ENCODE assay signal across 1 cellular context in the genomic region with DNA sequence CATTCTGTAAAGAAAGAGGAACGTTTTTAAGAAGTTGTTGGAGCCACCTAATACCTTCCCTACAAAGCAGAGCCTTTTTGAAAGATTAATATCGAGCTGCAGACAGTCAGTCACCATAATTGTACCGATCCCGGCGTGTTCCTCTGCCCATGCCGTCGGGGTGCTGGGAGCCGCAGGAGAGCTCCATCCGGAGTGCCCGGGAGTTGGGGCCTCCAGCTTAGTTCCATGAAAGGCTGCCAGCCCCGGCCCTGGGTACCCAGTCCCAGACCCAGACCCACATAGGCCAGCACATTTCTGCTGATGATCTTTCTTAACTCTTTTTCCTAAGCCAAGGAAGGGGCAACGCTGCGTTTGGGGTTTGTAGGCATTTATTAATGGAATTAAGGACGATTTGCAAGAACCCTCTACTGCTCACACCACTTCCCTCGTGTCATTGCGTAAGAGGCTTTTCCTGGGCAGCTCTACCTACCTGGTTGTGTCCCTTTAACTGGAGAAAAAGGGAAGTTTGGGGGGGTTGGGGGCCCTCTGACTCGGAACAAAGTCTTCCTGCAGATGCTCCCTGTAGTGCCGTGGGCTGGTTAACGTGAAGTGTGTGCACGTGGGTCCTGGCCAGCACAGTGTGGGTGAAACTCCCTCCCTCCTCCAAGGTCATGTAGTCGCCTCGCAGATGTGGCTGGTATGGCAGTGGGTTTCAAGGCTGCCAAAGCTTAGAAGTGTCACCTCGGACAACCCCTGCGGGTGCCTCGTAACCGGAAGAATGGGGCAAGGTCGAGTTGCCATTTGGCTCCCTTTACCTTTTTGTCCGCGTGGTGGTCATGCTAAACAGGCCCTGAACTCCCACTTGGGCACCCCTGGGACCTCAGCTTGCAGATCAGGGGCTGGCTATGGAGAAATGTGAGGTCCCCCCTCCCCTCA.
TF ChIP-seq lines count a peak whose summit lies in the region.

No MANE protein-coding gene starts in this region.

TF ChIP-seq in WTC11, 78 proteins besides CTCF, POLR2A, EP300 and RAD21:
- TF ChIP-seq, protein P1, sequence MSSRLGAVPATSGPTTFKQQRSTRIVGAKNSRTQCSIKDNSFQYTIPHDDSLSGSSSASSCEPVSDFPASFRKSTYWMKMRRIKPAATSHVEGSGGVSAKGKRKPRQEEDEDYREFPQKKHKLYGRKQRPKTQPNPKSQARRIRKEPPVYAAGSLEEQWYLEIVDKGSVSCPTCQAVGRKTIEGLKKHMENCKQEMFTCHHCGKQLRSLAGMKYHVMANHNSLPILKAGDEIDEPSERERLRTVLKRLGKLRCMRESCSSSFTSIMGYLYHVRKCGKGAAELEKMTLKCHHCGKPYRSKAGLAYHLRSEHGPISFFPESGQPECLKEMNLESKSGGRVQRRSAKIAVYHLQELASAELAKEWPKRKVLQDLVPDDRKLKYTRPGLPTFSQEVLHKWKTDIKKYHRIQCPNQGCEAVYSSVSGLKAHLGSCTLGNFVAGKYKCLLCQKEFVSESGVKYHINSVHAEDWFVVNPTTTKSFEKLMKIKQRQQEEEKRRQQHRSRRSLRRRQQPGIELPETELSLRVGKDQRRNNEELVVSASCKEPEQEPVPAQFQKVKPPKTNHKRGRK (CRISPR knock-in tag; IDR thresholded peaks at IDR 0.05; ENCODE audit: borderline replicate concordance), result no peak
- TF ChIP-seq, protein P2, sequence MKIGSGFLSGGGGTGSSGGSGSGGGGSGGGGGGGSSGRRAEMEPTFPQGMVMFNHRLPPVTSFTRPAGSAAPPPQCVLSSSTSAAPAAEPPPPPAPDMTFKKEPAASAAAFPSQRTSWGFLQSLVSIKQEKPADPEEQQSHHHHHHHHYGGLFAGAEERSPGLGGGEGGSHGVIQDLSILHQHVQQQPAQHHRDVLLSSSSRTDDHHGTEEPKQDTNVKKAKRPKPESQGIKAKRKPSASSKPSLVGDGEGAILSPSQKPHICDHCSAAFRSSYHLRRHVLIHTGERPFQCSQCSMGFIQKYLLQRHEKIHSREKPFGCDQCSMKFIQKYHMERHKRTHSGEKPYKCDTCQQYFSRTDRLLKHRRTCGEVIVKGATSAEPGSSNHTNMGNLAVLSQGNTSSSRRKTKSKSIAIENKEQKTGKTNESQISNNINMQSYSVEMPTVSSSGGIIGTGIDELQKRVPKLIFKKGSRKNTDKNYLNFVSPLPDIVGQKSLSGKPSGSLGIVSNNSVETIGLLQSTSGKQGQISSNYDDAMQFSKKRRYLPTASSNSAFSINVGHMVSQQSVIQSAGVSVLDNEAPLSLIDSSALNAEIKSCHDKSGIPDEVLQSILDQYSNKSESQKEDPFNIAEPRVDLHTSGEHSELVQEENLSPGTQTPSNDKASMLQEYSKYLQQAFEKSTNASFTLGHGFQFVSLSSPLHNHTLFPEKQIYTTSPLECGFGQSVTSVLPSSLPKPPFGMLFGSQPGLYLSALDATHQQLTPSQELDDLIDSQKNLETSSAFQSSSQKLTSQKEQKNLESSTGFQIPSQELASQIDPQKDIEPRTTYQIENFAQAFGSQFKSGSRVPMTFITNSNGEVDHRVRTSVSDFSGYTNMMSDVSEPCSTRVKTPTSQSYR (CRISPR knock-in tag; IDR thresholded peaks at IDR 0.05), result no peak
- TF ChIP-seq, protein P3, sequence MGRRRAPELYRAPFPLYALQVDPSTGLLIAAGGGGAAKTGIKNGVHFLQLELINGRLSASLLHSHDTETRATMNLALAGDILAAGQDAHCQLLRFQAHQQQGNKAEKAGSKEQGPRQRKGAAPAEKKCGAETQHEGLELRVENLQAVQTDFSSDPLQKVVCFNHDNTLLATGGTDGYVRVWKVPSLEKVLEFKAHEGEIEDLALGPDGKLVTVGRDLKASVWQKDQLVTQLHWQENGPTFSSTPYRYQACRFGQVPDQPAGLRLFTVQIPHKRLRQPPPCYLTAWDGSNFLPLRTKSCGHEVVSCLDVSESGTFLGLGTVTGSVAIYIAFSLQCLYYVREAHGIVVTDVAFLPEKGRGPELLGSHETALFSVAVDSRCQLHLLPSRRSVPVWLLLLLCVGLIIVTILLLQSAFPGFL (CRISPR knock-in tag; IDR thresholded peaks at IDR 0.05; ENCODE audit: borderline replicate concordance), result no peak
- TF ChIP-seq ZNF671 (CRISPR knock-in tag; IDR thresholded peaks at IDR 0.05) (no peak), TCF7 (CRISPR knock-in tag; IDR thresholded peaks at IDR 0.05; ENCODE audit: low read depth) (no peak)
- TF ChIP-seq, protein P4, sequence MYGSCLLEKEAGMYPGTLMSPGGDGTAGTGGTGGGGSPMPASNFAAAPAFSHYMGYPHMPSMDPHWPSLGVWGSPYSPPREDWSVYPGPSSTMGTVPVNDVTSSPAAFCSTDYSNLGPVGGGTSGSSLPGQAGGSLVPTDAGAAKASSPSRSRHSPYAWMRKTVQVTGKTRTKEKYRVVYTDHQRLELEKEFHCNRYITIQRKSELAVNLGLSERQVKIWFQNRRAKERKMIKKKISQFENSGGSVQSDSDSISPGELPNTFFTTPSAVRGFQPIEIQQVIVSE (CRISPR knock-in tag; IDR thresholded peaks at IDR 0.05; ENCODE audit: borderline replicate concordance), result no peak
- TF ChIP-seq, protein P5, sequence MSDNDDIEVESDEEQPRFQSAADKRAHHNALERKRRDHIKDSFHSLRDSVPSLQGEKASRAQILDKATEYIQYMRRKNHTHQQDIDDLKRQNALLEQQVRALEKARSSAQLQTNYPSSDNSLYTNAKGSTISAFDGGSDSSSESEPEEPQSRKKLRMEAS (CRISPR knock-in tag; IDR thresholded peaks at IDR 0.05), result no peak
